11 cellular contexts compared by ENCODE assay signal in the genomic region with DNA sequence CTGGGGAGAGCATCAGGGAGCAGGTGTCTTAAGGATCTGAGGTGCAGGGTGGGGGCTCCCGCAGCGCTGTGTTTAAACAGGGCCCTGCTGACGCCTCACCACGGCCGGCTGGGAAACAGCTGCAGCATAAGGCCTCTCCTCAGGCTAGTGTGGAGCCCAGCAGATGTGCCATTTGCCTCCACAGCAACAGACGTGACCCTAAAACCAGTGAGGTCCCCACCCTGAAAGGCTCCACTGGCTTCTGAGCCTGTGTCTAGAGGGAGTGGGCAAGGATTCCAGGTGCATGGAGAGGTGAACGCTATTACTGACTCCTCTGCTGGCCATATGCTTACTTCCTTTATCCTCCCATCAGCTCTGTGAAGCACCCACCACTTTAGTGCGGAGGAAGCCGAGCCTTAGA. TPM values are rescaled to one million over a fixed set of nuclear protein-coding genes. Genes with fewer than 3 reads are reported as not detected.
DNase-seq lines count a peak whose midpoint lies in the region; ATAC-seq, FAIRE-seq and TF ChIP-seq lines count a peak whose summit lies in the region.
"Had no signal": no experiment of that assay in that cellular context is flagged by ENCODE, and none has a peak within 500 bp of the region (broad histone marks: within the 10 kb centered on the region; RNA-seq: fewer than 3 reads in every experiment).

No MANE protein-coding gene starts in this region.

- H3K9me3 ChIP-seq in heart left ventricle, result no peaks in the 10 kb centered on the region
- H3K9me3 ChIP-seq in GM12878 (replicated peaks; ENCODE audit: control insufficient read depth, insufficient read depth, low read length), result peaks cover 18% of the 10 kb centered on the region; the same call in 2 of the 3 replicates
- H3K9me3 ChIP-seq in muscle layer of colon (ENCODE audit: low read length), result no peaks in the 10 kb centered on the region
- no peaks in the 10 kb centered on the region for H3K9me3 ChIP-seq in vagina

- peaks cover 0 to 33% (median 29%) of the 10 kb centered on the region in 12 donors for H3K4me1 ChIP-seq in heart left ventricle
- H3K4me1 ChIP-seq in GM12878 (ENCODE audit: control insufficient read depth, insufficient read depth, low read length), result peaks cover 61% of the 10 kb centered on the region
- H3K4me1 ChIP-seq in muscle layer of colon (ENCODE audit: insufficient read depth, low read length), result peaks cover 66% of the 10 kb centered on the region
- peaks cover 53% of the 10 kb centered on the region for H3K4me1 ChIP-seq in vagina

- CTCF ChIA-PET in GM12878 (lab: Yijun Ruan, JAX), result interaction anchor here (1.8 kb wide), 1 partner anchor 90 kb away, joined by 5 read pairs; no protein-coding TSS in a partner anchor

- no peak for TF ChIP-seq RAD21 in GM12878 (IDR thresholded peaks at IDR 0.05; ENCODE audit: insufficient read depth, low read depth, low read length)

- H3K27ac ChIP-seq in heart left ventricle (peak overlapping the region; percentile 65 to 96 (median 86)), GM12878 (ENCODE audit: control insufficient read depth, insufficient read depth) (peak overlapping the region; percentile 5; the same call in 1 of the 2 replicates), muscle layer of colon (ENCODE audit: low read depth, low read length) (peak overlapping the region; percentile 87), vagina (peak overlapping the region; percentile 84)

- no peak for TF ChIP-seq EP300 in GM12878 (IDR thresholded peaks at IDR 0.05; ENCODE audit: borderline replicate concordance in 1 of 2, control insufficient read depth in 1 of 2, low read depth in 2 of 2, low read length in 2 of 2)

- RAD21 ChIA-PET in GM12878 (lab: Charles Lee; ENCODE audit: unreplicated experiment), result interaction anchor here (0.9 kb wide), 1 partner anchor 89 kb away, joined by 4 read pairs; no protein-coding TSS in a partner anchor

- no peak overlapping the region for H3K27ac Mint-ChIP-seq in activated T-cell treated with anti-CD3 and anti-CD28 coated beads, Interleukin-2, amount 50 U/mL, for 72 hours
- H3K27ac Mint-ChIP-seq: stimulated activated naive CD8-positive, alpha-beta T cell treated with anti-CD3 and anti-CD28 coated beads, Interleukin-15, Interleukin-2, amounts not matched to agents 100 ng/mL and 50 ng/mL, for 24 hours had no signal

- H2AFZ ChIP-seq in GM12878 (ENCODE audit: control insufficient read depth, low read depth, low read length), result peak overlapping the region; percentile 52; the same call in 1 of the 2 replicates

- H3K36me3 ChIP-seq in heart left ventricle, result no peaks in the 10 kb centered on the region
- H3K36me3 ChIP-seq in GM12878 (ENCODE audit: control insufficient read depth in 2 of 2, insufficient read depth in 2 of 2, low read length in 1 of 2), result no peaks in the 10 kb centered on the region
- no peaks in the 10 kb centered on the region for H3K36me3 ChIP-seq in muscle layer of colon (ENCODE audit: insufficient read depth, low read length)
- no peaks in the 10 kb centered on the region for H3K36me3 ChIP-seq in vagina

- intact Hi-C loops in heart left ventricle (cut with DNase I) (loop anchor here in 4 of 10 donors (2.0 to 10.0 kb wide), 4 partner anchors 46 to 220 kb away; a partner anchor contains a TSS), cardiac septum (cut with DNase I) (loop anchor here (2.0 to 10.0 kb wide), 3 partner anchors 48 to 400 kb away; a partner anchor contains a TSS), GM12878 (cut with micrococcal nuclease; ENCODE audit: unreplicated experiment) (no loop called here), vagina (cut with DNase I) (no loop called here)

- no peak for ATAC-seq in heart left ventricle
- ATAC-seq in GM12878, result no peak
- ATAC-seq in activated T-cell treated with anti-CD3 and anti-CD28 coated beads, Interleukin-2, amount 50 U/mL, for 72 hours (replicated peaks in 1 of 2), result no peak

- in situ Hi-C loops in GM12878 (cut with MboI), result no loop called here

- no peak overlapping the region for H3K4me3 Mint-ChIP-seq in activated T-cell treated with anti-CD3 and anti-CD28 coated beads, Interleukin-2, amount 50 U/mL, for 72 hours
- H3K4me3 Mint-ChIP-seq: stimulated activated naive CD8-positive, alpha-beta T cell treated with anti-CD3 and anti-CD28 coated beads, Interleukin-15, Interleukin-2, amounts not matched to agents 100 ng/mL and 50 ng/mL, for 24 hours had no signal

- SMC1A ChIA-PET in GM12878 (lab: Charles Lee; ENCODE audit: uncharacterized antibody, unreplicated experiment), result interaction anchor here (1.1 to 1.4 kb wide), 2 partner anchors 18 to 39 kb away, joined by 3 to 4 read pairs; no protein-coding TSS in a partner anchor

- peaks cover 19% of the 10 kb centered on the region for H3K4me1 Mint-ChIP-seq in activated T-cell treated with anti-CD3 and anti-CD28 coated beads, Interleukin-2, amount 50 U/mL, for 72 hours (ENCODE audit: low read depth)

- H3K4me3 ChIP-seq in heart left ventricle, result no peak overlapping the region
- H3K4me3 ChIP-seq in GM12878, result no peak overlapping the region
- H3K4me3 ChIP-seq in muscle layer of colon (ENCODE audit: low read depth in 1 of 2, low read length in 2 of 2), result peak overlapping the region in 1 of 2 donors; percentile 55
- no peak overlapping the region for H3K4me3 ChIP-seq in vagina

- TF ChIP-seq CTCF in heart left ventricle (IDR thresholded peaks at IDR 0.05), result no peak
- no peak for TF ChIP-seq CTCF in GM12878 (IDR thresholded peaks at IDR 0.05 in 2 of 3, conservative IDR thresholded peaks at IDR 0.05 in 1 of 3; ENCODE audit: control insufficient read depth in 2 of 3, extremely low read depth in 1 of 3, insufficient read depth in 1 of 3, low read depth in 3 of 3, low read length in 3 of 3)
- TF ChIP-seq CTCF in vagina (IDR thresholded peaks at IDR 0.05), result no peak

- H3K27me3 Mint-ChIP-seq in activated T-cell treated with anti-CD3 and anti-CD28 coated beads, Interleukin-2, amount 50 U/mL, for 72 hours (ENCODE audit: low read depth), result no peaks in the 10 kb centered on the region
- H3K27me3 Mint-ChIP-seq: stimulated activated naive CD8-positive, alpha-beta T cell treated with anti-CD3 and anti-CD28 coated beads, Interleukin-15, Interleukin-2, amounts not matched to agents 100 ng/mL and 50 ng/mL, for 24 hours had no signal

- DNase-seq in heart left ventricle, result no peak
- DNase-seq in cardiac septum (ENCODE audit: low spot score), result no peak
- no peak for DNase-seq in GM12878 (ENCODE audit: low read depth, low spot score)
- peak in 1 of 2 donors; percentile 52 for DNase-seq in vagina (ENCODE audit: extremely low spot score in 2 of 2)
- no peak for DNase-seq in NK-92 (lab: John Stamatoyannopoulos, UW; ENCODE audit: unreplicated experiment)
- no peak for DNase-seq in activated T-cell treated with anti-CD3 and anti-CD28 coated beads, Interleukin-2, amount 50 U/mL, for 72 hours
- DNase-seq in AG08396 (ENCODE audit: low spot score), result no peak
- DNase-seq: activated CD4-positive, alpha-beta T cell treated with anti-CD3 and anti-CD28 coated beads, Interleukin-2, amount 50 U/mL, for 48 hours had no signal

- WGBS in heart left ventricle, 4 donors, result 79 to 85% (median 84%) methylated on average over 9 of the region's 9 CpGs
- WGBS in GM12878 (ENCODE audit: insufficient coverage, insufficient replicate concordance, low lambda C conversion rate, missing lambda C conversion rate), result 85% methylated on average over 9 of the region's 9 CpGs

- no TSS peak for BruUV-seq in GM12878 (replicated peaks; lab: Mats Ljungman, UMichigan)

- H3K4me2 ChIP-seq in GM12878 (ENCODE audit: control insufficient read depth, insufficient read depth), result no peak overlapping the region

- no peaks in the 10 kb centered on the region for H3K79me2 ChIP-seq in GM12878 (ENCODE audit: control insufficient read depth, insufficient read depth, low read length)

- no peaks in the 10 kb centered on the region for H3K27me3 ChIP-seq in heart left ventricle
- no peaks in the 10 kb centered on the region for H3K27me3 ChIP-seq in GM12878 (replicated peaks in 1 of 2; ENCODE audit: control insufficient read depth in 2 of 2, insufficient read depth in 2 of 2, low read length in 1 of 2)
- no peaks in the 10 kb centered on the region for H3K27me3 ChIP-seq in muscle layer of colon (ENCODE audit: control insufficient read depth in 1 of 2, insufficient read depth in 2 of 2, low read length in 2 of 2)
- H3K27me3 ChIP-seq in vagina, result no peaks in the 10 kb centered on the region

- no peaks in the 10 kb centered on the region for H3K36me3 Mint-ChIP-seq in activated T-cell treated with anti-CD3 and anti-CD28 coated beads, Interleukin-2, amount 50 U/mL, for 72 hours (ENCODE audit: insufficient read depth in 2 of 2)

- no peaks in the 10 kb centered on the region for H4K20me1 ChIP-seq in GM12878 (ENCODE audit: control insufficient read depth, insufficient read depth)

- TF ChIP-seq POLR2A in heart left ventricle (IDR thresholded peaks at IDR 0.05) (no peak), GM12878 (IDR thresholded peaks at IDR 0.05; ENCODE audit: low read depth, low read length) (no peak), vagina (IDR thresholded peaks at IDR 0.05) (no peak)

- no peak overlapping the region for H3K9ac ChIP-seq in GM12878 (ENCODE audit: control insufficient read depth, insufficient read depth, low read length)
- peak overlapping the region; percentile 22 for H3K9ac ChIP-seq in muscle layer of colon (ENCODE audit: low read length)

- FAIRE-seq in GM12878 (lab: Jason Lieb, UNC), result no peak
- FAIRE-seq: H1 had no signal

- no peaks in the 10 kb centered on the region for H3K9me3 Mint-ChIP-seq in activated T-cell treated with anti-CD3 and anti-CD28 coated beads, Interleukin-2, amount 50 U/mL, for 72 hours
- H3K9me3 Mint-ChIP-seq: stimulated activated naive CD8-positive, alpha-beta T cell treated with anti-CD3 and anti-CD28 coated beads, Interleukin-15, Interleukin-2, amounts not matched to agents 100 ng/mL and 50 ng/mL, for 24 hours had no signal

- POLR2A ChIA-PET in GM12878 (lab: Charles Lee), result interaction anchor here (0.5 kb wide), 1 partner anchor 28 kb away, joined by 6 read pairs; no protein-coding TSS in a partner anchor

RNA-seq across cellular contexts. Expression of a gene that starts 47.8 kb away (rescaled TPM):
- 10 to 100 TPM; 71.7 to 99.8 (median 78.5) TPM for total RNA-seq in heart left ventricle
- 10 to 100 TPM; 70.6 to 93.4 TPM for polyA plus RNA-seq in heart left ventricle
- 58.3 TPM for total RNA-seq in cardiac septum
- 43.4 and 44.9 TPM in 2 replicates for total RNA-seq in GM12878 (2013; cell fraction: nucleolus; rRNA removed)
- total RNA-seq in GM12878 (2014; rRNA removed), result 34.5 and 41.2 TPM in 2 replicates
- 43.5 and 44.3 TPM in 2 replicates for total RNA-seq in GM12878 (2014; rRNA removed; fragmentation: Illumina TruSeq; extraction: Trizol)
- total RNA-seq in GM12878 (2021), result 63.5 and 69.1 TPM in 2 replicates
- 23.9 TPM for polyA plus RNA-seq in GM12878 (2011; ENCODE audit: low read depth)
- polyA plus RNA-seq in GM12878 (2011; rRNA removed), result 97.0 and 138 TPM in 2 replicates
- polyA plus RNA-seq in GM12878 (2011; cell fraction: cytosol; rRNA removed), result 50.4 and 71.4 TPM in 2 replicates
- 22.1 and 24.2 TPM in 2 replicates for polyA plus RNA-seq in GM12878 (2011; cell fraction: nucleus; rRNA removed)
- 46.9 and 54.4 TPM in 2 replicates for polyA plus RNA-seq in GM12878 (2012)
- 78.4 and 104 TPM in 2 replicates for polyA plus RNA-seq in GM12878 (2014; fragmentation: Illumina TruSeq; extraction: Trizol)
- polyA plus RNA-seq in GM12878 (2014; fragmentation: Nextera tagmentation; extraction: Ambion mirVana), result 100 to 1,000 TPM; 109 to 177 TPM
- 46.1 and 56.9 TPM in 2 replicates for polyA plus RNA-seq in GM12878 (2014; rRNA removed)
- polyA plus RNA-seq in GM12878 (2016; fragmentation: Nextera tagmentation; extraction: Ambion mirVana), result 100 to 1,000 TPM in 1 of 2 experiments, 10 to 100 TPM in 1; 96.2 to 103 TPM
- 105 and 152 TPM in 2 replicates for polyA minus RNA-seq in GM12878 (2011; rRNA and poly(A)+ RNA removed)
- polyA minus RNA-seq in GM12878 (2011; cell fraction: cytosol; rRNA and poly(A)+ RNA removed), result 36.2 and 36.9 TPM in 2 replicates
- polyA minus RNA-seq in GM12878 (2011; cell fraction: nucleus; rRNA and poly(A)+ RNA removed), result 22.6 and 37.8 TPM in 2 replicates
- total RNA-seq in vagina, result 76.9 TPM
- total RNA-seq in activated T-cell treated with anti-CD3 and anti-CD28 coated beads, Interleukin-2, amount 50 U/mL, for 72 hours, result 10 to 100 TPM; 29.6 to 32.0 TPM

Comparison
In these comparisons a context has a peak if more than half of its experiments do, and no peak if none do; other contexts are left out.
1. H3K27ac ChIP-seq: peak in every context shown above with its lines; median percentile 87 in muscle layer of colon; 86 in heart left ventricle; 84 in vagina; 5 in GM12878.